1 cellular context compared by ENCODE assay signal in the genomic region with DNA sequence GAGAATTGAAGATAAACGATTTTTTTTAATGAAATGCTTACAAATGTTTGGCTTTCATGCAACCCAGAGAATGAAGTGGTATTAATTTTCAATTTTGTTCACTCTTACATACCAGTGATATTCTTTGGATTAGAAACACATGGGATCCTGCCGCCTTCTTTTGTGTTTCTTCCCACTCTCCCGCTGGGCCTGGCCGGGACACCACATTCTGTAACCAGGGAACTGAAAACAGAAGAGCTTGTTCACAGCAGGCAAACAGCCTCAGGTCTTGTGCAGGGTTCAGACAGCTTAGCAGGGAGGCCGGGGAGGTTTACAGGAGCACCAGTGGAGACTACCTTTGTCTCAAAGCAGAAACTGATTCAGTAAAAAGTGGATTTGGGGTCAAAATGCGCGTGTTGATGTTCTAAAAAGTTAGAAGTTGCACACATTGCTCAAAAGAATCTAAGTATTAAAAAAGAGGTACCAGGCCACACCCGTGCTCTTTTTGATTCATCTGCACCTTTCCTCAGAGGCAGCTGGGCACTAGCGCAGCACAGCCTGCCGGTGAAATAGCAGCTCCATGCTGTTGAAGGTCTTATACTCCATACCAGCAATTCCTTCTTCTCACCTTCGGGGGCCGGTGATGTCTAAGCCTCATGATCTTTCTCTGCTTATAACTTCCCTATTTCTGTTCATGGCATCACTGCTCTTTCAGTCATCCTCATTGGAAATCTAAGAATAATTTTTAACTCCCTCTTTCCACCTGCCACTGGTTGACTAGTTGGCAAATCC.
TF ChIP-seq lines count a peak whose summit lies in the region.

No MANE protein-coding gene starts in this region.

TF ChIP-seq in GM23338, 12 proteins besides CTCF, POLR2A, EP300 and RAD21 (continued from another document):
- TF ChIP-seq, protein P1, sequence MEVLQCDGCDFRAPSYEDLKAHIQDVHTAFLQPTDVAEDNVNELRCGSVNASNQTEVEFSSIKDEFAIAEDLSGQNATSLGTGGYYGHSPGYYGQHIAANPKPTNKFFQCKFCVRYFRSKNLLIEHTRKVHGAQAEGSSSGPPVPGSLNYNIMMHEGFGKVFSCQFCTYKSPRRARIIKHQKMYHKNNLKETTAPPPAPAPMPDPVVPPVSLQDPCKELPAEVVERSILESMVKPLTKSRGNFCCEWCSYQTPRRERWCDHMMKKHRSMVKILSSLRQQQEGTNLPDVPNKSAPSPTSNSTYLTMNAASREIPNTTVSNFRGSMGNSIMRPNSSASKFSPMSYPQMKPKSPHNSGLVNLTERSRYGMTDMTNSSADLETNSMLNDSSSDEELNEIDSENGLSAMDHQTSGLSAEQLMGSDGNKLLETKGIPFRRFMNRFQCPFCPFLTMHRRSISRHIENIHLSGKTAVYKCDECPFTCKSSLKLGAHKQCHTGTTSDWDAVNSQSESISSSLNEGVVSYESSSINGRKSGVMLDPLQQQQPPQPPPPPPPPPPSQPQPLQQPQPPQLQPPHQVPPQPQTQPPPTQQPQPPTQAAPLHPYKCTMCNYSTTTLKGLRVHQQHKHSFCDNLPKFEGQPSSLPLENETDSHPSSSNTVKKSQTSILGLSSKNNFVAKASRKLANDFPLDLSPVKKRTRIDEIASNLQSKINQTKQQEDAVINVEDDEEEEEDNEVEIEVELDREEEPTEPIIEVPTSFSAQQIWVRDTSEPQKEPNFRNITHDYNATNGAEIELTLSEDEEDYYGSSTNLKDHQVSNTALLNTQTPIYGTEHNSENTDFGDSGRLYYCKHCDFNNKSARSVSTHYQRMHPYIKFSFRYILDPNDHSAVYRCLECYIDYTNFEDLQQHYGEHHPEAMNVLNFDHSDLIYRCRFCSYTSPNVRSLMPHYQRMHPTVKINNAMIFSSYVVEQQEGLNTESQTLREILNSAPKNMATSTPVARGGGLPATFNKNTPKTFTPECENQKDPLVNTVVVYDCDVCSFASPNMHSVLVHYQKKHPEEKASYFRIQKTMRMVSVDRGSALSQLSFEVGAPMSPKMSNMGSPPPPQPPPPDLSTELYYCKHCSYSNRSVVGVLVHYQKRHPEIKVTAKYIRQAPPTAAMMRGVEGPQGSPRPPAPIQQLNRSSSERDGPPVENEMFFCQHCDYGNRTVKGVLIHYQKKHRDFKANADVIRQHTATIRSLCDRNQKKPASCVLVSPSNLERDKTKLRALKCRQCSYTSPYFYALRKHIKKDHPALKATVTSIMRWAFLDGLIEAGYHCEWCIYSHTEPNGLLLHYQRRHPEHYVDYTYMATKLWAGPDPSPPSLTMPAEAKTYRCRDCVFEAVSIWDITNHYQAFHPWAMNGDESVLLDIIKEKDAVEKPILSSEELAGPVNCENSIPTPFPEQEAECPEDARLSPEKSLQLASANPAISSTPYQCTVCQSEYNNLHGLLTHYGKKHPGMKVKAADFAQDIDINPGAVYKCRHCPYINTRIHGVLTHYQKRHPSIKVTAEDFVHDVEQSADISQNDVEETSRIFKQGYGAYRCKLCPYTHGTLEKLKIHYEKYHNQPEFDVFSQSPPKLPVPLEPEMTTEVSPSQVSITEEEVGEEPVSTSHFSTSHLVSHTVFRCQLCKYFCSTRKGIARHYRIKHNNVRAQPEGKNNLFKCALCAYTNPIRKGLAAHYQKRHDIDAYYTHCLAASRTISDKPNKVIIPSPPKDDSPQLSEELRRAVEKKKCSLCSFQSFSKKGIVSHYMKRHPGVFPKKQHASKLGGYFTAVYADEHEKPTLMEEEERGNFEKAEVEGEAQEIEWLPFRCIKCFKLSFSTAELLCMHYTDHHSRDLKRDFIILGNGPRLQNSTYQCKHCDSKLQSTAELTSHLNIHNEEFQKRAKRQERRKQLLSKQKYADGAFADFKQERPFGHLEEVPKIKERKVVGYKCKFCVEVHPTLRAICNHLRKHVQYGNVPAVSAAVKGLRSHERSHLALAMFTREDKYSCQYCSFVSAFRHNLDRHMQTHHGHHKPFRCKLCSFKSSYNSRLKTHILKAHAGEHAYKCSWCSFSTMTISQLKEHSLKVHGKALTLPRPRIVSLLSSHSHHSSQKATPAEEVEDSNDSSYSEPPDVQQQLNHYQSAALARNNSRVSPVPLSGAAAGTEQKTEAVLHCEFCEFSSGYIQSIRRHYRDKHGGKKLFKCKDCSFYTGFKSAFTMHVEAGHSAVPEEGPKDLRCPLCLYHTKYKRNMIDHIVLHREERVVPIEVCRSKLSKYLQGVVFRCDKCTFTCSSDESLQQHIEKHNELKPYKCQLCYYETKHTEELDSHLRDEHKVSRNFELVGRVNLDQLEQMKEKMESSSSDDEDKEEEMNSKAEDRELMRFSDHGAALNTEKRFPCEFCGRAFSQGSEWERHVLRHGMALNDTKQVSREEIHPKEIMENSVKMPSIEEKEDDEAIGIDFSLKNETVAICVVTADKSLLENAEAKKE (CRISPR knock-in tag; IDR thresholded peaks at IDR 0.05) = peak; percentile 35; the same call in 1 of the 2 replicates
